ENCODE assay signal across 13 cellular contexts in the genomic region with DNA sequence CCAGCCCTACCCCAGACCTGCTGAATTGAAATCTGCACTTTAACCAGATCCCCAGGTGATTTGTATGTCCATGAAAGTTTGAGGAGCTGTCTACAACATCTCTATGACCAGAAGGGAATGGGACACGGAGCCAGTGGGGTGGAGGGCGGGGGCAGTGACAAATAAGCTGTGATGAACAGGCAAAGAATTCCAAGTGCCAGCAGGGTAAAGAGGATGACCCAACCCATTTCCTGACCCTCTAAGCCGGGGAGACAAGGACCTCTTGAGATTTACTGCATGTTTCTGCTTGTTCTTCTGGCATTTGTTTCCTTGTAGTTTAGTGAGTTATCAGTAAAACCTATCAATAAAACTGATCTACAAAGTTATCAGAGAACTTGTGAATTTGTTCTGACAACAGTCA. TPM values are rescaled to one million over a fixed set of nuclear protein-coding genes. Genes with fewer than 3 reads are reported as not detected.
DNase-seq lines count a peak whose midpoint lies in the region; ATAC-seq and TF ChIP-seq lines count a peak whose summit lies in the region.
"Had no signal": no experiment of that assay in that cellular context is flagged by ENCODE, and none has a peak within 500 bp of the region (broad histone marks: within the 10 kb centered on the region; RNA-seq: fewer than 3 reads in every experiment).

No MANE protein-coding gene starts in this region.

- WGBS in mammary epithelial cell (ENCODE audit: low coverage, missing lambda C conversion rate) = 18% methylated on average over 3 of the region's 3 CpGs

- H3K4me1 ChIP-seq in HCT116 (ENCODE audit: control insufficient read depth in 1 of 2, insufficient read depth in 2 of 2, low read length in 2 of 2) = peaks cover 7 to 51% of the 10 kb centered on the region in 2 experiments; a peak in 3 of 4 replicates
- peaks cover 43% of the 10 kb centered on the region for H3K4me1 ChIP-seq in mammary epithelial cell (ENCODE audit: insufficient read depth, low read length)
- peaks cover 42 to 51% of the 10 kb centered on the region in 2 experiments for H3K4me1 ChIP-seq in neutrophil (ENCODE audit: control insufficient read depth in 1 of 2, insufficient read depth in 1 of 2, low read depth in 1 of 2, low read length in 1 of 2)

- intact Hi-C loops in HCT116 (cut with micrococcal nuclease) = no loop called here
- intact Hi-C loops in mammary epithelial cell (cut with micrococcal nuclease) = loop anchor here (5.0 kb wide), 1 partner anchor 204 kb away; a partner anchor contains a TSS

- DNase-seq in activated T-cell treated with anti-CD3 and anti-CD28 coated beads, Interleukin-2, amount 50 U/mL, for 4 hours = no peak
- no peak for DNase-seq in activated T-cell treated with anti-CD3 and anti-CD28 coated beads for 4 hours
- no peak for DNase-seq in HCT116 (ENCODE audit: low read depth, low spot score)
- DNase-seq in mammary epithelial cell = peak; percentile 40
- DNase-seq in stimulated activated CD4-positive, alpha-beta T cell treated with anti-CD3 and anti-CD28 coated beads, Interleukin-1b, Interleukin-23, amount 100 ng/mL, for 48 hours = no peak
- DNase-seq in iPS-NIHi11 (ENCODE audit: low spot score) = no peak
- DNase-seq: NCI-H524, thyroid gland had no signal

- H3K9me3 ChIP-seq in HCT116 (ENCODE audit: control insufficient read depth in 1 of 2, insufficient read depth in 1 of 2, low read depth in 1 of 2, low read length in 2 of 2) = no peaks in the 10 kb centered on the region
- no peaks in the 10 kb centered on the region for H3K9me3 ChIP-seq in mammary epithelial cell (replicated peaks; ENCODE audit: insufficient read depth, low read length)
- H3K9me3 ChIP-seq in neutrophil = no peaks in the 10 kb centered on the region
- H3K9me3 ChIP-seq: gastroesophageal sphincter, thyroid gland had no signal

- no peak for TF ChIP-seq POLR2A in HCT116 (IDR thresholded peaks at IDR 0.05; ENCODE audit: borderline replicate concordance, extremely low read depth, insufficient read depth, insufficient read length)

- H3K4me2 ChIP-seq in HCT116 (ENCODE audit: low read length) = peak overlapping the region; percentile 52
- H3K4me2 ChIP-seq in mammary epithelial cell (ENCODE audit: insufficient read depth, low read depth, low read length) = peak overlapping the region; percentile 45

- CTCF ChIA-PET in HCT116 (lab: Charles Lee) (no interaction called here), mammary epithelial cell (lab: Charles Lee; ENCODE audit: low non-redundant PET) (interaction anchor here (0.5 to 0.6 kb wide), 2 partner anchors 85 to 166 kb away, joined by 3 to 4 read pairs; no protein-coding TSS in a partner anchor)

- H2AFZ ChIP-seq in HCT116 (ENCODE audit: low read depth, low read length, poor library complexity, severe bottlenecking) (no peak overlapping the region), mammary epithelial cell (ENCODE audit: low read depth, low read length) (no peak overlapping the region)

- H3K27me3 Mint-ChIP-seq in activated T-cell treated with anti-CD3 and anti-CD28 coated beads, Interleukin-2, amount 50 U/mL, for 4 hours (ENCODE audit: low read depth) = no peaks in the 10 kb centered on the region

- TF ChIP-seq CTCF in HCT116 (IDR thresholded peaks at IDR 0.05 in 2 of 3, conservative IDR thresholded peaks at IDR 0.05 in 1 of 3; ENCODE audit: borderline replicate concordance in 1 of 3, insufficient read depth in 1 of 3, low read depth in 2 of 3, low read length in 2 of 3) (no peak), mammary epithelial cell (conservative IDR thresholded peaks at IDR 0.05 in 1 of 2, IDR thresholded peaks at IDR 0.05 in 1 of 2; ENCODE audit: extremely low read depth in 1 of 2, insufficient read depth in 1 of 2, low read depth in 1 of 2, low read length in 2 of 2) (no peak), neutrophil (IDR thresholded peaks at IDR 0.05) (no peak)

- H3K36me3 Mint-ChIP-seq in activated T-cell treated with anti-CD3 and anti-CD28 coated beads, Interleukin-2, amount 50 U/mL, for 4 hours (ENCODE audit: insufficient read depth) = peaks cover 45% of the 10 kb centered on the region

- TF ChIP-seq RAD21 in HCT116 (IDR thresholded peaks at IDR 0.05; ENCODE audit: low read depth) = no peak

- H3K79me2 ChIP-seq in HCT116 (ENCODE audit: insufficient read depth, low read length) (peaks cover 99% of the 10 kb centered on the region), mammary epithelial cell (ENCODE audit: insufficient read depth, low read length) (peaks cover 95% of the 10 kb centered on the region)

- H3K36me3 ChIP-seq in HCT116 (ENCODE audit: control insufficient read depth in 1 of 2, insufficient read depth in 2 of 2, low read length in 2 of 2) = peaks cover 2 to 24% of the 10 kb centered on the region in 2 experiments; a peak in 1 of 4 replicates
- peaks cover 2% of the 10 kb centered on the region for H3K36me3 ChIP-seq in mammary epithelial cell (ENCODE audit: insufficient read depth, low read length)
- H3K36me3 ChIP-seq in neutrophil = peaks cover 25% of the 10 kb centered on the region
- H3K36me3 ChIP-seq: gastroesophageal sphincter, thyroid gland had no signal

- in situ Hi-C loops in mammary epithelial cell (cut with MboI; ENCODE audit: low sequenced_read_pairs in 2 of 2) = no loop called here

- peak overlapping the region; percentile 22 for H3K4me3 Mint-ChIP-seq in activated T-cell treated with anti-CD3 and anti-CD28 coated beads, Interleukin-2, amount 50 U/mL, for 4 hours
- H3K4me3 Mint-ChIP-seq: WTC11 had no signal

- H3K27me3 ChIP-seq in HCT116 (ENCODE audit: insufficient read depth, low read length) (no peaks in the 10 kb centered on the region), mammary epithelial cell (ENCODE audit: insufficient read depth, low read length) (no peaks in the 10 kb centered on the region), neutrophil (no peaks in the 10 kb centered on the region)
- H3K27me3 ChIP-seq: gastroesophageal sphincter, thyroid gland had no signal

- dilution Hi-C loops in mammary epithelial cell (cut with HindIII; ENCODE audit: low sequenced_read_pairs) = no loop called here

- POLR2A ChIA-PET in HCT116 (lab: Charles Lee) = no interaction called here

- H3K4me1 Mint-ChIP-seq in activated T-cell treated with anti-CD3 and anti-CD28 coated beads, Interleukin-2, amount 50 U/mL, for 4 hours (ENCODE audit: low read depth) = peaks cover 77% of the 10 kb centered on the region

- BruUV-seq in HCT116 (replicated peaks; lab: Mats Ljungman, UMichigan) = no TSS peak
- BruUV-seq in mammary epithelial cell (replicated peaks; lab: Mats Ljungman, UMichigan) = no TSS peak

- no peaks in the 10 kb centered on the region; the same call in 1 of the 2 replicates for H4K20me1 ChIP-seq in HCT116 (ENCODE audit: insufficient read depth)
- no peaks in the 10 kb centered on the region for H4K20me1 ChIP-seq in mammary epithelial cell (ENCODE audit: insufficient read depth, low read length)

- H3K9ac ChIP-seq in HCT116 (ENCODE audit: low read length) (no peak overlapping the region), mammary epithelial cell (ENCODE audit: insufficient read depth, low read length) (no peak overlapping the region)

- H3K27ac ChIP-seq in HCT116 (ENCODE audit: low read depth, low read length) (no peak overlapping the region), mammary epithelial cell (ENCODE audit: insufficient read depth, low read depth, low read length) (peak overlapping the region; percentile 54), neutrophil (peak overlapping the region; percentile 64)
- H3K27ac ChIP-seq: gastroesophageal sphincter, thyroid gland had no signal

- peaks cover 5% of the 10 kb centered on the region for H3K9me3 Mint-ChIP-seq in activated T-cell treated with anti-CD3 and anti-CD28 coated beads, Interleukin-2, amount 50 U/mL, for 4 hours
- H3K9me3 Mint-ChIP-seq: WTC11 had no signal

- H3K9me2 ChIP-seq in HCT116 (ENCODE audit: insufficient read depth) = no peaks in the 10 kb centered on the region

- H3K4me3 ChIP-seq in HCT116 (replicated peaks in 1 of 2; ENCODE audit: low read depth in 1 of 2, low read length in 2 of 2) = 0 out of 4 replicates have a peak overlapping the region, but pooled peaks of 1 of the 2 experiments have one; percentile 10
- no peak overlapping the region for H3K4me3 ChIP-seq in mammary epithelial cell (replicated peaks in 1 of 3; ENCODE audit: insufficient read depth in 1 of 3, low read depth in 2 of 3, low read length in 3 of 3)
- H3K4me3 ChIP-seq in neutrophil (ENCODE audit: low read depth in 1 of 2, low read length in 1 of 2) = no peak overlapping the region
- H3K4me3 ChIP-seq: gastroesophageal sphincter, K562, thyroid gland had no signal

- no peak for ATAC-seq in activated T-cell treated with anti-CD3 and anti-CD28 coated beads, Interleukin-2, amount 50 U/mL, for 4 hours
- ATAC-seq in HCT116 (peak; percentile 49; the same call in 1 of the 2 replicates), GM21528 (IDR thresholded peaks at IDR 0.05; ENCODE audit: low FRiP score, unreplicated experiment) (no peak)
- ATAC-seq: gastroesophageal sphincter, K562, WTC11 had no signal

- RAD21 ChIA-PET in HCT116 (lab: Charles Lee; ENCODE audit: low non-redundant PET in 1 of 2, low total read pairs in 2 of 2, uncharacterized antibody in 2 of 2, unreplicated experiment in 2 of 2) = no interaction called here

TF ChIP-seq in HCT116, 20 proteins besides CTCF, POLR2A, EP300 and RAD21 (continues in another document):
- TF ChIP-seq YY1 (IDR thresholded peaks at IDR 0.05; ENCODE audit: extremely low read depth, insufficient replicate concordance, low read depth, low read length) = no peak
- no peak for TF ChIP-seq EZH2 (IDR thresholded peaks at IDR 0.05)
- TF ChIP-seq JUND (IDR thresholded peaks at IDR 0.05) = no peak
- TF ChIP-seq, protein P1, sequence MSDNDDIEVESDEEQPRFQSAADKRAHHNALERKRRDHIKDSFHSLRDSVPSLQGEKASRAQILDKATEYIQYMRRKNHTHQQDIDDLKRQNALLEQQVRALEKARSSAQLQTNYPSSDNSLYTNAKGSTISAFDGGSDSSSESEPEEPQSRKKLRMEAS (IDR thresholded peaks at IDR 0.05) = no peak

RNA-seq across cellular contexts. Expression of a gene that starts 8.7 kb away (rescaled TPM):
- 10 to 100 TPM; 30.8 to 34.0 (median 31.7) TPM for total RNA-seq in activated T-cell treated with anti-CD3 and anti-CD28 coated beads, Interleukin-2, amount 50 U/mL, for 4 hours
- total RNA-seq in HCT116 (2021; ENCODE audit: unreplicated experiment) = 15.4 TPM
- polyA plus RNA-seq in HCT116 (2012) = 4.0 and 4.1 TPM in 2 replicates
- total RNA-seq in mammary epithelial cell = 10 to 100 TPM in 1 of 2 donors, 1 to 10 TPM in 1; 6.0 to 14.9 TPM
- polyA plus RNA-seq in mammary epithelial cell = 3.1 TPM
- 16.0 TPM for polyA minus RNA-seq in mammary epithelial cell
